In genomic region chr6:2665169-2666070, GRCh38 we compare ENCODE assay signal across 14 cellular contexts.
DNase-seq lines count a peak whose midpoint lies in the region; ATAC-seq, FAIRE-seq and TF ChIP-seq lines count a peak whose summit lies in the region.
"Had no signal": no experiment of that assay in that cellular context is flagged by ENCODE, and none has a peak within 500 bp of the region (broad histone marks: within the 10 kb centered on the region; RNA-seq: fewer than 3 reads in every experiment).

No MANE protein-coding gene starts in this region.

- no peak overlapping the region for H4K8ac ChIP-seq in mesendoderm (ENCODE audit: low read depth, low read length)

- no peaks in the 10 kb centered on the region for H3K79me2 ChIP-seq in astrocyte (ENCODE audit: insufficient read depth, low read length)
- H3K79me2 ChIP-seq in mesendoderm (ENCODE audit: control insufficient read depth, insufficient read depth, low read length) = no peaks in the 10 kb centered on the region

- no peaks in the 10 kb centered on the region for H3K36me3 ChIP-seq in astrocyte (ENCODE audit: insufficient read depth, low read length)
- no peaks in the 10 kb centered on the region for H3K36me3 ChIP-seq in mesendoderm (ENCODE audit: control insufficient read depth, insufficient read depth, low read length)

- peaks cover 4% of the 10 kb centered on the region for H3K36me3 Mint-ChIP-seq in astrocyte (ENCODE audit: low read depth, unreplicated experiment)

- H3K9ac ChIP-seq in astrocyte (ENCODE audit: low read length) = no peak overlapping the region
- H3K9ac ChIP-seq in mesendoderm (ENCODE audit: low read length) = no peak overlapping the region

- no peak overlapping the region for H3K18ac ChIP-seq in mesendoderm (ENCODE audit: low read length)

- peaks cover 6% of the 10 kb centered on the region for H3K9me3 ChIP-seq in astrocyte (ENCODE audit: insufficient read depth, low read depth, low read length)

- H3K4me2 ChIP-seq in astrocyte (ENCODE audit: low read length) (peak overlapping the region; percentile 29), mesendoderm (ENCODE audit: low read length) (no peak overlapping the region)

- H3K4me1 Mint-ChIP-seq in astrocyte (ENCODE audit: low read depth, unreplicated experiment) = no peaks in the 10 kb centered on the region
- H3K4me1 Mint-ChIP-seq: T-helper 17 cell had no signal

- no peak overlapping the region for H3K27ac ChIP-seq in astrocyte (ENCODE audit: low read depth, low read length)
- H3K27ac ChIP-seq in foreskin keratinocyte = no peak overlapping the region
- no peak overlapping the region for H3K27ac ChIP-seq in mesendoderm (ENCODE audit: low read depth, low read length)
- H3K27ac ChIP-seq in substantia nigra (ENCODE audit: low read depth, low read length, poor library complexity, severe bottlenecking) = no peak overlapping the region

- H3K4me3 Mint-ChIP-seq in astrocyte (ENCODE audit: unreplicated experiment) = no peak overlapping the region
- H3K4me3 Mint-ChIP-seq: T-helper 17 cell had no signal

- no peak overlapping the region for H2BK15ac ChIP-seq in mesendoderm (replicated peaks; ENCODE audit: low read depth)

- no peak for TF ChIP-seq CTCF in astrocyte (IDR thresholded peaks at IDR 0.05; ENCODE audit: insufficient read depth, low read depth, low read length)
- no peak for TF ChIP-seq CTCF in foreskin keratinocyte (conservative IDR thresholded peaks at IDR 0.05)

- H4K20me1 ChIP-seq in astrocyte (ENCODE audit: insufficient read depth, low read length) = no peaks in the 10 kb centered on the region

- H3K4me3 ChIP-seq in astrocyte (ENCODE audit: insufficient read depth, low read depth, low read length) = no peak overlapping the region
- H3K4me3 ChIP-seq in mesendoderm (ENCODE audit: low read length) = no peak overlapping the region

- H2AFZ ChIP-seq in astrocyte (ENCODE audit: low read depth, low read length) = no peak overlapping the region

- H2AK5ac ChIP-seq in mesendoderm (ENCODE audit: low read length) = no peak overlapping the region

- H3K27me3 ChIP-seq in astrocyte (ENCODE audit: insufficient read depth, low read length) (no peaks in the 10 kb centered on the region), foreskin keratinocyte (no peaks in the 10 kb centered on the region), mesendoderm (ENCODE audit: insufficient read depth, low read length, poor library complexity) (no peaks in the 10 kb centered on the region)

- WGBS in mesendoderm (ENCODE audit: extremely low coverage, insufficient coverage, low lambda C conversion rate) = no CpG with 5 or more reads among the region's 11 CpGs

- no peak for FAIRE-seq in astrocyte (lab: Jason Lieb, UNC)

- peaks cover 23% of the 10 kb centered on the region for H3K9me3 Mint-ChIP-seq in astrocyte (ENCODE audit: unreplicated experiment)

- no peak overlapping the region for H3K4ac ChIP-seq in mesendoderm (ENCODE audit: low read depth, low read length)

- no peak overlapping the region for H3K27ac Mint-ChIP-seq in astrocyte (ENCODE audit: unreplicated experiment)
- H3K27ac Mint-ChIP-seq: T-helper 17 cell had no signal

- H3K27me3 Mint-ChIP-seq in astrocyte (ENCODE audit: low read depth, unreplicated experiment) = peaks cover 2% of the 10 kb centered on the region

- ATAC-seq in foreskin keratinocyte (no peak), HG03457 (IDR thresholded peaks at IDR 0.05; ENCODE audit: unreplicated experiment) (no peak), GM21381 (IDR thresholded peaks at IDR 0.05; ENCODE audit: unreplicated experiment) (no peak)
- ATAC-seq: left colon, Right ventricle myocardium inferior, T-helper 17 cell had no signal

- no peak overlapping the region for H2BK5ac ChIP-seq in mesendoderm (ENCODE audit: low read length)

- DNase-seq in DMS 273 (lab: John Stamatoyannopoulos, UW; ENCODE audit: unreplicated experiment) = peak; percentile 78
- DNase-seq in NCI-H187 treated with DMSO at 0.1 percent for 48 hours (lab: John Stamatoyannopoulos, UW) = peak; percentile 25
- DNase-seq in astrocyte (ENCODE audit: low read depth) = peak; percentile 59
- DNase-seq in foreskin keratinocyte = peak; percentile 15 to 45
- no peak for DNase-seq in mesendoderm
- no peak for DNase-seq in substantia nigra (lab: John Stamatoyannopoulos, UW)
- DNase-seq: activated CD4-positive, CD25-positive, alpha-beta regulatory T cell treated with anti-CD3 and anti-CD28 coated beads, Interleukin-2, amount 50 U/mL, for 72 hours; HCEC 1CT; left colon; stimulated activated CD4-positive, alpha-beta T cell treated with anti-CD3 and anti-CD28 coated beads, Interleukin-15, amount 100 ng/mL, for 24 hours; T-helper 17 cell had no signal

- H3K79me1 ChIP-seq in mesendoderm (ENCODE audit: low read length) = no peaks in the 10 kb centered on the region

- H3K23ac ChIP-seq in mesendoderm (ENCODE audit: low read length) = no peak overlapping the region

- H3K56ac ChIP-seq in mesendoderm (ENCODE audit: low read length) = no peak overlapping the region

- H3K4me1 ChIP-seq in astrocyte (ENCODE audit: insufficient read depth, low read length) = peaks cover 6% of the 10 kb centered on the region
- no peaks in the 10 kb centered on the region for H3K4me1 ChIP-seq in foreskin keratinocyte
- H3K4me1 ChIP-seq in mesendoderm (ENCODE audit: control insufficient read depth, low read depth, low read length) = no peaks in the 10 kb centered on the region

- H2BK120ac ChIP-seq in mesendoderm (ENCODE audit: low read depth, low read length) = no peak overlapping the region

- no peak overlapping the region for H4K5ac ChIP-seq in mesendoderm (ENCODE audit: low read length)

Comparison
In these comparisons a context has a peak if more than half of its experiments do, and no peak if none do; other contexts are left out.
1. DNase-seq: peak in DMS 273 (single experiment), NCI-H187 treated with DMSO at 0.1 percent for 48 hours (single experiment), astrocyte (single experiment) and foreskin keratinocyte (2 of 2); none in mesendoderm (single experiment) and substantia nigra (0 of 49).